Comparison of ENCODE assay signal across 30 cellular contexts in the genomic region with DNA sequence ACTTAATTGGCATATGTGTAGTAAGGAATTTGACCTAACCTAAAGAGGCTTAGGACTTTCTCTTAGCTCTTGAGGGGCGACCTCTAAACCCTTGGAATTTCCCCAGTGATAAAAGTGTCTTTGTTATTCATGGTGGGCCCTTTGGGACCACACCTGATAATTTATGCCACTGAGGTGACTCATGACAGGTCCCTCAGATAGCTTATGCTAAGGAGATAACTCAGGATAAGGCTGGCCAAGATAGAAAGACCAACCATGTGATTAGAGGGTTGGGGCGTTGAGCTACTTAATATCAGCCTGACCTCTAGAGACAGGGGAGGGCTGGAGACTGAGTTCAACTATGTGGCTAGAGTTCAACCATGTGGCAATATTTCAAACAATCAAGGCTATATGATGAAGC.
DNase-seq lines count a peak whose midpoint lies in the region; ATAC-seq and TF ChIP-seq lines count a peak whose summit lies in the region.
"Had no signal": no experiment of that assay in that cellular context is flagged by ENCODE, and none has a peak within 500 bp of the region (broad histone marks: within the 10 kb centered on the region; RNA-seq: fewer than 3 reads in every experiment).

No MANE protein-coding gene starts in this region.

- H3K27me3 Mint-ChIP-seq in stimulated activated naive CD8-positive, alpha-beta T cell treated with anti-CD3 and anti-CD28 coated beads, Interleukin-15, amount 100 ng/mL, for 72 hours = no peaks in the 10 kb centered on the region
- H3K27me3 Mint-ChIP-seq: activated naive CD8-positive, alpha-beta T cell treated with anti-CD3 and anti-CD28 coated beads, Interleukin-2, amount 10 ng/mL, durations not matched to agents 7 days and 5 days; memory B cell; stimulated activated memory B cell treated with anti-CD40 and anti-IgM and Interleukin-4, amounts not matched to agents 10 μg/mL and 1 μg/mL and 100 μg/mL, for 72 hours had no signal

- no peak overlapping the region for H3K4me3 Mint-ChIP-seq in stimulated activated naive CD8-positive, alpha-beta T cell treated with anti-CD3 and anti-CD28 coated beads, Interleukin-15, amount 100 ng/mL, for 72 hours
- H3K4me3 Mint-ChIP-seq: activated naive CD8-positive, alpha-beta T cell treated with anti-CD3 and anti-CD28 coated beads, Interleukin-2, amount 10 ng/mL, durations not matched to agents 7 days and 5 days; CD14-positive monocyte; memory B cell; stimulated activated memory B cell treated with anti-CD40 and anti-IgM and Interleukin-4, amounts not matched to agents 10 μg/mL and 1 μg/mL and 100 μg/mL, for 72 hours had no signal

- H3K4me3 ChIP-seq in prostate gland (no peak overlapping the region), stomach (no peak overlapping the region)
- H3K4me3 ChIP-seq: SJCRH30, thoracic aorta had no signal

- H3K4me1 Mint-ChIP-seq in stimulated activated naive CD8-positive, alpha-beta T cell treated with anti-CD3 and anti-CD28 coated beads, Interleukin-15, amount 100 ng/mL, for 72 hours = no peaks in the 10 kb centered on the region
- H3K4me1 Mint-ChIP-seq: activated naive CD8-positive, alpha-beta T cell treated with anti-CD3 and anti-CD28 coated beads, Interleukin-2, amount 10 ng/mL, durations not matched to agents 7 days and 5 days; CD14-positive monocyte; memory B cell; stimulated activated memory B cell treated with anti-CD40 and anti-IgM and Interleukin-4, amounts not matched to agents 10 μg/mL and 1 μg/mL and 100 μg/mL, for 72 hours had no signal

- H3K9me3 Mint-ChIP-seq in stimulated activated naive CD8-positive, alpha-beta T cell treated with anti-CD3 and anti-CD28 coated beads, Interleukin-15, amount 100 ng/mL, for 72 hours = peaks cover 0 to 4% of the 10 kb centered on the region in 2 donors

- TF ChIP-seq CTCF in prostate gland (IDR thresholded peaks at IDR 0.05) = no peak
- no peak for TF ChIP-seq CTCF in stomach (IDR thresholded peaks at IDR 0.05)

- TF ChIP-seq POLR2A in prostate gland (IDR thresholded peaks at IDR 0.05) (no peak), stomach (IDR thresholded peaks at IDR 0.05) (no peak)

- H3K9me3 ChIP-seq in prostate gland = no peaks in the 10 kb centered on the region
- H3K9me3 ChIP-seq in stomach = peaks cover 0 to under 1% (median 0%) of the 10 kb centered on the region in 4 donors
- H3K9me3 ChIP-seq: neutrophil, thoracic aorta had no signal

- no peak for DNase-seq in stimulated activated naive CD8-positive, alpha-beta T cell treated with anti-CD3 and anti-CD28 coated beads, Interleukin-15, Interleukin-2, amounts not matched to agents 100 U/mL and 50 U/mL, for 24 hours
- DNase-seq in stimulated activated naive CD8-positive, alpha-beta T cell treated with anti-CD3 and anti-CD28 coated beads, Interleukin-15, amount 100 ng/mL, for 72 hours = no peak
- DNase-seq in amniotic epithelial cell (ENCODE audit: low read depth) (peak; percentile 61), iPS DF 19.7 (ENCODE audit: low read depth, low spot score) (peak; percentile 42), prostate gland (ENCODE audit: low spot score) (no peak), stomach (no peak)
- no peak for DNase-seq in activated effector memory CD4-positive, alpha-beta T cell treated with Interleukin-2 at 50 U/mL for 16 hours
- DNase-seq in stimulated activated CD4-positive, alpha-beta T cell treated with anti-CD3 and anti-CD28 coated beads, Interleukin-2, amount 100 ng/mL, for 24 hours = no peak
- DNase-seq: activated CD4-positive, alpha-beta T cell treated with anti-CD3 and anti-CD28 coated beads for 4 hours; activated gamma-delta T cell; activated naive CD8-positive, alpha-beta T cell treated with anti-CD3 and anti-CD28 coated beads, Interleukin-2, amount 10 ng/mL, durations not matched to agents 7 days and 5 days; activated T-cell treated with anti-CD3 and anti-CD28 coated beads, Interleukin-2, amount 50 U/mL, for 1 hour; Calu3; DMS79 treated with DMSO at 0.1 percent for 48 hours; HCEC 1CT; left cardiac atrium; NCI-H1105; NCI-H2029; NCI-H2227 treated with DMSO at 0.1 percent for 48 hours; NCI-H774; SJCRH30; stimulated activated CD4-positive, alpha-beta T cell treated with anti-CD3 and anti-CD28 coated beads, Interleukin-4, amount 100 ng/mL, for 4 hours; T-helper 1 cell had no signal

- ATAC-seq in stimulated activated naive CD8-positive, alpha-beta T cell treated with anti-CD3 and anti-CD28 coated beads, Interleukin-15, Interleukin-2, amounts not matched to agents 100 U/mL and 50 U/mL, for 24 hours = peak; percentile 14
- ATAC-seq in stimulated activated naive CD8-positive, alpha-beta T cell treated with anti-CD3 and anti-CD28 coated beads, Interleukin-15, amount 100 ng/mL, for 72 hours = no peak
- ATAC-seq: left cardiac atrium; sciatic nerve; stimulated activated memory B cell treated with anti-CD40 and anti-IgM and Interleukin-4, amounts not matched to agents 10 μg/mL and 1 μg/mL and 100 μg/mL, for 72 hours had no signal

- H3K36me3 ChIP-seq in prostate gland (no peaks in the 10 kb centered on the region), stomach (peaks cover 0 to 3% (median 0%) of the 10 kb centered on the region in 4 donors)
- H3K36me3 ChIP-seq: neutrophil, thoracic aorta had no signal

- H3K27ac Mint-ChIP-seq in stimulated activated naive CD8-positive, alpha-beta T cell treated with anti-CD3 and anti-CD28 coated beads, Interleukin-15, amount 100 ng/mL, for 72 hours = peak overlapping the region in 1 of 2 donors; percentile 41
- H3K27ac Mint-ChIP-seq: activated naive CD8-positive, alpha-beta T cell treated with anti-CD3 and anti-CD28 coated beads, Interleukin-2, amount 10 ng/mL, durations not matched to agents 7 days and 5 days; CD14-positive monocyte; memory B cell; stimulated activated memory B cell treated with anti-CD40 and anti-IgM and Interleukin-4, amounts not matched to agents 10 μg/mL and 1 μg/mL and 100 μg/mL, for 72 hours had no signal

- intact Hi-C loops in prostate gland (cut with DNase I) (no loop called here), stomach (cut with DNase I; ENCODE audit: low total_unique reads) (no loop called here)

- H3K27ac ChIP-seq in prostate gland (no peak overlapping the region), stomach (no peak overlapping the region)
- H3K27ac ChIP-seq: 22Rv1, neutrophil, SJCRH30, thoracic aorta had no signal

- no peaks in the 10 kb centered on the region for H3K27me3 ChIP-seq in prostate gland (replicated peaks; ENCODE audit: insufficient read depth)
- no peaks in the 10 kb centered on the region for H3K27me3 ChIP-seq in stomach
- H3K27me3 ChIP-seq: neutrophil, SJCRH30 had no signal

- TF ChIP-seq EP300 in stomach (IDR thresholded peaks at IDR 0.05) = no peak

- 86% methylated on average over 2 of the region's 2 CpGs for WGBS in prostate gland
- 66 to 77% (median 71%) methylated on average over 2 of the region's 2 CpGs for WGBS in stomach, 5 donors

- H3K4me1 ChIP-seq in prostate gland (replicated peaks) (no peaks in the 10 kb centered on the region), stomach (no peaks in the 10 kb centered on the region)
- H3K4me1 ChIP-seq: SJCRH30 had no signal

Comparison
In these comparisons a context has a peak if more than half of its experiments do, and no peak if none do; other contexts are left out.
1. DNase-seq: peak in amniotic epithelial cell (single experiment) and iPS DF 19.7 (single experiment); none in stimulated activated naive CD8-positive, alpha-beta T cell treated with anti-CD3 and anti-CD28 coated beads, Interleukin-15, Interleukin-2, amounts not matched to agents 100 U/mL and 50 U/mL, for 24 hours (single experiment), stimulated activated naive CD8-positive, alpha-beta T cell treated with anti-CD3 and anti-CD28 coated beads, Interleukin-15, amount 100 ng/mL, for 72 hours (0 of 2), prostate gland (single experiment), stomach (single experiment), activated effector memory CD4-positive, alpha-beta T cell treated with Interleukin-2 at 50 U/mL for 16 hours (single experiment) and stimulated activated CD4-positive, alpha-beta T cell treated with anti-CD3 and anti-CD28 coated beads, Interleukin-2, amount 100 ng/mL, for 24 hours (0 of 2).